ENCODE assay signal across 17 cellular contexts in genomic region chr14:29709490-29709889, GRCh38.
"Had no signal": no experiment of that assay in that cellular context is flagged by ENCODE, and none has a peak within 500 bp of the region (broad histone marks: within the 10 kb centered on the region; RNA-seq: fewer than 3 reads in every experiment).

No MANE protein-coding gene starts in this region.

- H3K27ac ChIP-seq: spleen, transverse colon had no signal

- H3K4me1 Mint-ChIP-seq: activated T-helper 17 cell treated with anti-CD3 and anti-CD28 coated beads, Interleukin-2, amount 50 U/mL, for 72 hours; central memory CD8-positive, alpha-beta T cell; endodermal cell; naive thymus-derived CD4-positive, alpha-beta T cell; stimulated activated naive B cell treated with anti-CD40 and anti-IgM and Interleukin-4, amounts not matched to agents 10 μg/mL and 1 μg/mL and 100 μg/mL, for 72 hours had no signal

- ATAC-seq: activated T-helper 17 cell treated with anti-CD3 and anti-CD28 coated beads, Interleukin-2, amount 50 U/mL, for 72 hours; left colon; naive thymus-derived CD4-positive, alpha-beta T cell; right cardiac atrium; stimulated activated naive B cell treated with anti-CD40 and anti-IgM and Interleukin-4, amounts not matched to agents 10 μg/mL and 1 μg/mL and 100 μg/mL, for 72 hours had no signal

- H3K9me3 ChIP-seq: spleen, transverse colon had no signal

- H3K36me3 ChIP-seq: spleen, transverse colon had no signal

- H3K27me3 ChIP-seq: spleen, transverse colon had no signal

- H3K4me3 Mint-ChIP-seq: activated naive CD4-positive, alpha-beta T cell treated with anti-CD3 and anti-CD28 coated beads for 36 hours; activated T-helper 17 cell treated with anti-CD3 and anti-CD28 coated beads, Interleukin-2, amount 50 U/mL, for 72 hours; central memory CD8-positive, alpha-beta T cell; endodermal cell; naive thymus-derived CD4-positive, alpha-beta T cell; stimulated activated naive B cell treated with anti-CD40 and anti-IgM and Interleukin-4, amounts not matched to agents 10 μg/mL and 1 μg/mL and 100 μg/mL, for 72 hours had no signal

- DNase-seq: activated CD4-positive, alpha-beta T cell treated with anti-CD3 and anti-CD28 coated beads, Interleukin-2, amount 50 U/mL, for 1 hour; activated CD4-positive, CD25-positive, alpha-beta regulatory T cell; activated naive CD4-positive, alpha-beta T cell treated with anti-CD3 and anti-CD28 coated beads for 36 hours; activated T-cell treated with anti-CD3 and anti-CD28 coated beads for 4 hours; endodermal cell; foreskin melanocyte; left colon; naive thymus-derived CD4-positive, alpha-beta T cell; right cardiac atrium; spleen; stimulated activated CD4-positive, alpha-beta T cell treated with anti-CD3 and anti-CD28 coated beads, Interleukin-2, amount 100 ng/mL, for 24 hours; stimulated activated naive B cell treated with anti-CD40 and anti-IgM and Interleukin-4, amounts not matched to agents 10 μg/mL and 1 μg/mL and 100 μg/mL, for 72 hours; T-helper 2 cell; transverse colon had no signal

- H3K9me3 Mint-ChIP-seq: endodermal cell had no signal

- H3K27ac Mint-ChIP-seq: activated naive CD4-positive, alpha-beta T cell treated with anti-CD3 and anti-CD28 coated beads for 36 hours; activated T-helper 17 cell treated with anti-CD3 and anti-CD28 coated beads, Interleukin-2, amount 50 U/mL, for 72 hours; endodermal cell; naive thymus-derived CD4-positive, alpha-beta T cell; stimulated activated naive B cell treated with anti-CD40 and anti-IgM and Interleukin-4, amounts not matched to agents 10 μg/mL and 1 μg/mL and 100 μg/mL, for 72 hours had no signal

- H3K36me3 Mint-ChIP-seq: naive thymus-derived CD4-positive, alpha-beta T cell; stimulated activated naive B cell treated with anti-CD40 and anti-IgM and Interleukin-4, amounts not matched to agents 10 μg/mL and 1 μg/mL and 100 μg/mL, for 72 hours had no signal

- H3K27me3 Mint-ChIP-seq: activated T-helper 17 cell treated with anti-CD3 and anti-CD28 coated beads, Interleukin-2, amount 50 U/mL, for 72 hours; central memory CD8-positive, alpha-beta T cell; naive thymus-derived CD4-positive, alpha-beta T cell; stimulated activated naive B cell treated with anti-CD40 and anti-IgM and Interleukin-4, amounts not matched to agents 10 μg/mL and 1 μg/mL and 100 μg/mL, for 72 hours had no signal

- H3K4me1 ChIP-seq: spleen, transverse colon had no signal

- H3K4me3 ChIP-seq: lung, spleen, transverse colon had no signal
